Comparison of ENCODE assay signal across 8 cellular contexts in the genomic region with DNA sequence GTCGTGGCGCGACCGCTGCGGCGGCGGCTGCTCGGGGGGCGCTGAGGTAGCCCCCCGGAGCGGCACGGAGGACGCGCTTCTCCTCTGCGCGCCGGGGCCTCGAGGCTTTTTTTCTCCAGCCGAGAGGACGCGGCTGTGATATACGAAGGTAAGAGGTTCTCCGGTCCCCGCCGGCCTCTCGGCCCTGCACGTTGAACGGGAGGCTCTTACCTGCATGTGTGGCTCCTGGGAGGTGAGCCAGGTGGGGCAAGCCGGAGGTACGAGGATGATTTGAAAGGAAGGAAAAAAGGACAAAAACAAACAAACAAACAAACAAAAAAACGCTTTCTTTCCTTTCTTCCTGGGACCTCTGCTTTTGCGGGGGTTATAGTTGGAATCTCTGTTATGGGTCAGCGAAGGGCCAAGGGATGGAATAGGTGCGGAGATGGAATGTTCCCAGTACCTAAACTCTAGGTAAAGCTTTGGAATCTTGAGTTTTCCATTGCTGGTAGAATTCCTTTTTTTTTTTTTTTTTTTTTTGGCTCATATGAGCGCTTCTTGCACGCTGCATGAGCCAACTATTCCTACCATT. TPM values are rescaled to one million over a fixed set of nuclear protein-coding genes. Genes with fewer than 3 reads are reported as not detected.
DNase-seq lines count a peak whose midpoint lies in the region; ATAC-seq and TF ChIP-seq lines count a peak whose summit lies in the region.

No MANE protein-coding gene starts in this region.

- 0 to 1% (median 1%) methylated on average over 20 to 36 of the region's 36 CpGs for WGBS in heart left ventricle, 4 donors

- TF ChIP-seq CTCF in heart left ventricle (IDR thresholded peaks at IDR 0.05), result no peak

- H3K9me3 Mint-ChIP-seq in CD4-positive, alpha-beta memory T cell, result no peaks in the 10 kb centered on the region

- H3K36me3 Mint-ChIP-seq in CD4-positive, alpha-beta memory T cell, result peaks cover 0 to 10% of the 10 kb centered on the region in 2 donors

- H3K4me1 ChIP-seq in CD4-positive, alpha-beta memory T cell (ENCODE audit: insufficient read depth, low read length), result peaks cover 56% of the 10 kb centered on the region
- peaks cover 0 to 46% (median 33%) of the 10 kb centered on the region in 12 donors for H3K4me1 ChIP-seq in heart left ventricle

- intact Hi-C loops in CD4-positive, alpha-beta memory T cell (cut with micrococcal nuclease), result no loop called here
- intact Hi-C loops in heart left ventricle (cut with DNase I), result loop anchor here in 2 of 10 donors (5.0 to 10.0 kb wide), 3 partner anchors 37 to 396 kb away; a partner anchor contains a TSS
- intact Hi-C loops in sciatic nerve (cut with DNase I), result no loop called here

- DNase-seq in CD4-positive, alpha-beta memory T cell, result peak in 1 of 5 donors; percentile 55
- DNase-seq in activated T-cell treated with anti-CD3 and anti-CD28 coated beads for 4 hours (peak; percentile 14), heart left ventricle (peak in 3 of 5 donors; percentile 24 to 38 (median 35)), sciatic nerve (ENCODE audit: low spot score) (peak; percentile 62), SKM-1 (lab: John Stamatoyannopoulos, UW; ENCODE audit: unreplicated experiment) (no peak), GDM1 (lab: John Stamatoyannopoulos, UW) (no peak)

- peak overlapping the region; percentile 82 to 94 (median 92) for H3K4me3 Mint-ChIP-seq in CD4-positive, alpha-beta memory T cell

- H3K9me3 ChIP-seq in CD4-positive, alpha-beta memory T cell (ENCODE audit: control insufficient read depth in 1 of 2, low read length in 2 of 2), result no peaks in the 10 kb centered on the region
- H3K9me3 ChIP-seq in heart left ventricle, result no peaks in the 10 kb centered on the region

- peak overlapping the region; percentile 78 for H3K27ac ChIP-seq in CD4-positive, alpha-beta memory T cell (ENCODE audit: low read depth, low read length)
- peak overlapping the region; percentile 87 to 98 (median 96) for H3K27ac ChIP-seq in heart left ventricle

- no peaks in the 10 kb centered on the region for H3K27me3 Mint-ChIP-seq in CD4-positive, alpha-beta memory T cell

- POLR2A ChIA-PET in CD4-positive, alpha-beta memory T cell (lab: Charles Lee; ENCODE audit: partially characterized antibody), result interaction anchor here (0.6 to 2.5 kb wide), 24 partner anchors 7 to 1946 kb away, joined by 3 to 29 read pairs (median 4); a partner anchor contains a TSS

- peak overlapping the region; percentile 82 to 88 for H3K4me3 ChIP-seq in CD4-positive, alpha-beta memory T cell (ENCODE audit: low read length in 2 of 2)
- H3K4me3 ChIP-seq in heart left ventricle, result peak overlapping the region; percentile 62 to 95 (median 86)

- CTCF ChIA-PET in CD4-positive, alpha-beta memory T cell (lab: Charles Lee; ENCODE audit: partially characterized antibody), result interaction anchor here (0.7 to 7.9 kb wide), 7 partner anchors 14 to 417 kb away, joined by 3 to 150 read pairs (median 6); no protein-coding TSS in a partner anchor

- no peaks in the 10 kb centered on the region for H3K27me3 ChIP-seq in CD4-positive, alpha-beta memory T cell (ENCODE audit: insufficient read depth, low read length)
- H3K27me3 ChIP-seq in heart left ventricle, result no peaks in the 10 kb centered on the region

- TF ChIP-seq POLR2A in heart left ventricle (IDR thresholded peaks at IDR 0.05), result no peak

- H3K36me3 ChIP-seq in CD4-positive, alpha-beta memory T cell (ENCODE audit: insufficient read depth, low read length), result no peaks in the 10 kb centered on the region
- no peaks in the 10 kb centered on the region for H3K36me3 ChIP-seq in heart left ventricle

- ATAC-seq in GM19395 (IDR thresholded peaks at IDR 0.05; ENCODE audit: unreplicated experiment) (peak; percentile 24), HG03571 (IDR thresholded peaks at IDR 0.05; ENCODE audit: unreplicated experiment) (peak; percentile 9), heart left ventricle (no peak), sciatic nerve (no peak)

- H3K4me1 Mint-ChIP-seq in CD4-positive, alpha-beta memory T cell, result peaks cover 33 to 65% (median 42%) of the 10 kb centered on the region in 4 donors

- H3K27ac Mint-ChIP-seq in CD4-positive, alpha-beta memory T cell, result peak overlapping the region; percentile 36 to 94 (median 90)

RNA-seq across cellular contexts. Expression of a gene that starts 0.6 kb away (rescaled TPM):
- total RNA-seq in CD4-positive, alpha-beta memory T cell, result 10 to 100 TPM; 83.1 to 88.3 TPM
- 100 to 1,000 TPM in 1 of 2 donors, 10 to 100 TPM in 1; 97.4 to 137 TPM for polyA plus RNA-seq in CD4-positive, alpha-beta memory T cell
- total RNA-seq in heart left ventricle (10 to 100 TPM; 21.2 to 49.0 (median 43.6) TPM), sciatic nerve (37.7 TPM)
- polyA plus RNA-seq in heart left ventricle, result 1 to 10 TPM; 3.6 to 4.7 TPM

Comparison
In these comparisons a context has a peak if more than half of its experiments do, and no peak if none do; other contexts are left out.
1. DNase-seq: peak in activated T-cell treated with anti-CD3 and anti-CD28 coated beads for 4 hours (single experiment), heart left ventricle (3 of 5) and sciatic nerve (single experiment); none in SKM-1 (single experiment) and GDM1 (single experiment).
2. ATAC-seq: peak in GM19395 (single experiment) and HG03571 (single experiment); none in heart left ventricle (0 of 4) and sciatic nerve (single experiment).